Comparison of ENCODE assay signal across 1 cellular context in genomic region chr1:153978274-153978909, GRCh38.
TF ChIP-seq lines count a peak whose summit lies in the region.

No MANE protein-coding gene starts in this region.

TF ChIP-seq in H1, 55 proteins besides CTCF, POLR2A, EP300 and RAD21:
- TF ChIP-seq TEAD4 (IDR thresholded peaks at IDR 0.05; ENCODE audit: low read depth, low read length) (no peak), CTBP2 (IDR thresholded peaks at IDR 0.05; ENCODE audit: borderline replicate concordance, insufficient read depth, insufficient read length, low read length) (no peak), RXRA (IDR thresholded peaks at IDR 0.05; ENCODE audit: insufficient read depth, low read depth, low read length) (no peak), BRCA1 (IDR thresholded peaks at IDR 0.05; ENCODE audit: low read depth, low read length) (no peak), JUND (IDR thresholded peaks at IDR 0.05; ENCODE audit: low read length) (no peak), CHD2 (IDR thresholded peaks at IDR 0.05; ENCODE audit: low read length) (no peak), TAF7 (optimal IDR thresholded peaks at IDR 0.05; ENCODE audit: borderline replicate concordance, low read depth, low read length) (no peak), NANOG (IDR thresholded peaks at IDR 0.05; ENCODE audit: insufficient read depth, low read depth, low read length, poor library complexity, severe bottlenecking) (no peak), CBX8 (IDR thresholded peaks at IDR 0.05; ENCODE audit: borderline replicate concordance, low read depth, low read length) (no peak)
TF ChIP-seq in H1: peak in this region for 0.
